ENCODE assay signal across 13 cellular contexts in the genomic region with DNA sequence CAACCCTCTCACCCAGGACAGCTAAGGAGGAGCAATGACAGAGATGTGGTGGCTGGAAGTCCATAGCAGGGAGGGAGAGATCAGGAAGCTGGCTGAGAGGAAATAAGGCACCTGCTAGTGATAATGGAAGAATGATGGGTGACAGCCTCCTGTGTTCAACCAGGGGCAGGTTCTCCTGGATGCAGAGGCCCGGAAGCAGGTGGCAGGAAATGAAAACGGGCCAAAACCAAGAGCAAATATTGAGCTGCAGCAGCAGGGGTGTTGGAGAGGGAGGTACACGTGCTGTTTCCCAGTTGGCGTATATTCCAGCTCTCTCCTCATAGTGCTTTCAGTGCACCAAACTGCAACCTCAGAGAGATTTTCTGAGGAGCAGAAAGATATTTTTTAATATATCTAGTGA.
DNase-seq lines count a peak whose midpoint lies in the region; ATAC-seq and TF ChIP-seq lines count a peak whose summit lies in the region.
"Had no signal": no experiment of that assay in that cellular context is flagged by ENCODE, and none has a peak within 500 bp of the region (broad histone marks: within the 10 kb centered on the region; RNA-seq: fewer than 3 reads in every experiment).

No MANE protein-coding gene starts in this region.

- H3K27ac Mint-ChIP-seq in CD4-positive, alpha-beta memory T cell = peak overlapping the region in 4 of 7 donors; percentile 12 to 63 (median 27)
- peak overlapping the region; percentile 9 for H3K27ac Mint-ChIP-seq in dendritic cell treated with granulocyte-macrophage colony-stimulating factor and Interleukin-4, amounts not matched to agents 40 ng/mL and 50 ng/mL, for 4 days
- H3K27ac Mint-ChIP-seq: effector memory CD8-positive, alpha-beta T cell; naive B cell; stimulated activated memory B cell treated with anti-CD40 and anti-IgM and Interleukin-4, amounts not matched to agents 10 μg/mL and 1 μg/mL and 100 μg/mL, for 72 hours had no signal

- CTCF ChIA-PET in CD4-positive, alpha-beta memory T cell (lab: Charles Lee; ENCODE audit: partially characterized antibody) = interaction anchor here (1.3 to 2.1 kb wide), 2 partner anchors 14 to 17 kb away, joined by 3 to 7 read pairs; no protein-coding TSS in a partner anchor

- intact Hi-C loops in CD4-positive, alpha-beta memory T cell (cut with micrococcal nuclease) = no loop called here
- intact Hi-C loops in dendritic cell treated with granulocyte-macrophage colony-stimulating factor and Interleukin-4, amounts not matched to agents 40 ng/mL and 50 ng/mL, for 4 days (cut with micrococcal nuclease) = no loop called here

- no peak overlapping the region for H2AFZ ChIP-seq in hepatocyte

- H3K4me3 Mint-ChIP-seq in CD4-positive, alpha-beta memory T cell = peak overlapping the region in 3 of 8 donors; percentile 13 to 26 (median 14)
- no peak overlapping the region for H3K4me3 Mint-ChIP-seq in dendritic cell treated with granulocyte-macrophage colony-stimulating factor and Interleukin-4, amounts not matched to agents 40 ng/mL and 50 ng/mL, for 4 days
- H3K4me3 Mint-ChIP-seq: effector memory CD8-positive, alpha-beta T cell; stimulated activated memory B cell treated with anti-CD40 and anti-IgM and Interleukin-4, amounts not matched to agents 10 μg/mL and 1 μg/mL and 100 μg/mL, for 72 hours had no signal

- no peak overlapping the region for H3K27ac ChIP-seq in CD4-positive, alpha-beta memory T cell (ENCODE audit: low read depth, low read length)
- no peak overlapping the region for H3K27ac ChIP-seq in hepatocyte

- H3K79me2 ChIP-seq in hepatocyte = no peaks in the 10 kb centered on the region

- no peaks in the 10 kb centered on the region for H3K36me3 ChIP-seq in CD4-positive, alpha-beta memory T cell (ENCODE audit: insufficient read depth, low read length)
- H3K36me3 ChIP-seq in hepatocyte (replicated peaks; ENCODE audit: insufficient read depth, low read depth) = no peaks in the 10 kb centered on the region

- H3K36me3 Mint-ChIP-seq in CD4-positive, alpha-beta memory T cell = no peaks in the 10 kb centered on the region
- no peaks in the 10 kb centered on the region for H3K36me3 Mint-ChIP-seq in dendritic cell treated with granulocyte-macrophage colony-stimulating factor and Interleukin-4, amounts not matched to agents 40 ng/mL and 50 ng/mL, for 4 days (ENCODE audit: low read depth)
- H3K36me3 Mint-ChIP-seq: naive B cell; stimulated activated memory B cell treated with anti-CD40 and anti-IgM and Interleukin-4, amounts not matched to agents 10 μg/mL and 1 μg/mL and 100 μg/mL, for 72 hours had no signal

- peaks cover 7 to 19% (median 10%) of the 10 kb centered on the region in 4 donors for H3K4me1 Mint-ChIP-seq in CD4-positive, alpha-beta memory T cell
- peaks cover 7% of the 10 kb centered on the region for H3K4me1 Mint-ChIP-seq in dendritic cell treated with granulocyte-macrophage colony-stimulating factor and Interleukin-4, amounts not matched to agents 40 ng/mL and 50 ng/mL, for 4 days (ENCODE audit: low read depth)

- no peaks in the 10 kb centered on the region for H3K27me3 Mint-ChIP-seq in CD4-positive, alpha-beta memory T cell
- H3K27me3 Mint-ChIP-seq in dendritic cell treated with granulocyte-macrophage colony-stimulating factor and Interleukin-4, amounts not matched to agents 40 ng/mL and 50 ng/mL, for 4 days = peaks cover 3% of the 10 kb centered on the region
- H3K27me3 Mint-ChIP-seq: effector memory CD8-positive, alpha-beta T cell; naive B cell; stimulated activated memory B cell treated with anti-CD40 and anti-IgM and Interleukin-4, amounts not matched to agents 10 μg/mL and 1 μg/mL and 100 μg/mL, for 72 hours had no signal

- no peaks in the 10 kb centered on the region for H3K9me3 ChIP-seq in CD4-positive, alpha-beta memory T cell (ENCODE audit: control insufficient read depth in 1 of 2, low read length in 2 of 2)
- H3K9me3 ChIP-seq in hepatocyte (ENCODE audit: low read depth) = no peaks in the 10 kb centered on the region

- H3K4me1 ChIP-seq in CD4-positive, alpha-beta memory T cell (ENCODE audit: insufficient read depth, low read length) = peaks cover 11% of the 10 kb centered on the region
- H3K4me1 ChIP-seq in hepatocyte (ENCODE audit: insufficient read depth) = no peaks in the 10 kb centered on the region

- POLR2A ChIA-PET in CD4-positive, alpha-beta memory T cell (lab: Charles Lee; ENCODE audit: partially characterized antibody) = interaction anchor here (1.0 to 1.4 kb wide), 2 partner anchors 39 to 51 kb away, joined by 3 to 6 read pairs; no protein-coding TSS in a partner anchor

- H3K4me2 ChIP-seq in hepatocyte = no peak overlapping the region

- no peak for TF ChIP-seq RAD21 in Ishikawa (IDR thresholded peaks at IDR 0.05; ENCODE audit: low read depth)

- TF ChIP-seq CTCF in hepatocyte (IDR thresholded peaks at IDR 0.05; ENCODE audit: poor library complexity) = no peak

- no peak overlapping the region for H3K4me3 ChIP-seq in CD4-positive, alpha-beta memory T cell (ENCODE audit: low read length in 2 of 2)
- H3K4me3 ChIP-seq in hepatocyte = no peak overlapping the region

- 68% methylated on average over 4 of the region's 4 CpGs for WGBS in hepatocyte (ENCODE audit: low lambda C conversion rate, missing lambda C conversion rate)

- ATAC-seq in GM19328 (IDR thresholded peaks at IDR 0.05; ENCODE audit: unreplicated experiment) = no peak
- ATAC-seq: effector memory CD8-positive, alpha-beta T cell; stimulated activated memory B cell treated with anti-CD40 and anti-IgM and Interleukin-4, amounts not matched to agents 10 μg/mL and 1 μg/mL and 100 μg/mL, for 72 hours had no signal

- DNase-seq in CD4-positive, alpha-beta memory T cell = peak in 2 of 5 donors; percentile 9 to 13
- DNase-seq in NCI-H345 (lab: John Stamatoyannopoulos, UW) = peak; percentile 90
- no peak for DNase-seq in iPS-NIHi11 (ENCODE audit: low spot score)
- no peak for DNase-seq in NCI-H2227 (lab: John Stamatoyannopoulos, UW; ENCODE audit: unreplicated experiment)
- no peak for DNase-seq in hepatocyte (ENCODE audit: low spot score)
- DNase-seq: H7; naive B cell; stimulated activated CD4-positive, alpha-beta T cell treated with anti-CD3 and anti-CD28 coated beads, Interleukin-12 subunit alpha, Interleukin-12 subunit beta, amount 100 ng/mL, for 4 hours had no signal

- no peaks in the 10 kb centered on the region for H3K27me3 ChIP-seq in CD4-positive, alpha-beta memory T cell (ENCODE audit: insufficient read depth, low read length)
- H3K27me3 ChIP-seq in hepatocyte = no peaks in the 10 kb centered on the region

- no peaks in the 10 kb centered on the region for H3K9me2 ChIP-seq in hepatocyte (replicated peaks; ENCODE audit: insufficient read depth)

- no peak; the same call in 1 of the 2 replicates for TF ChIP-seq EP300 in Ishikawa (IDR thresholded peaks at IDR 0.05; ENCODE audit: borderline replicate concordance)

- H3K9me3 Mint-ChIP-seq in CD4-positive, alpha-beta memory T cell = no peaks in the 10 kb centered on the region
- no peaks in the 10 kb centered on the region for H3K9me3 Mint-ChIP-seq in dendritic cell treated with granulocyte-macrophage colony-stimulating factor and Interleukin-4, amounts not matched to agents 40 ng/mL and 50 ng/mL, for 4 days
- H3K9me3 Mint-ChIP-seq: effector memory CD8-positive, alpha-beta T cell; naive B cell; stimulated activated memory B cell treated with anti-CD40 and anti-IgM and Interleukin-4, amounts not matched to agents 10 μg/mL and 1 μg/mL and 100 μg/mL, for 72 hours had no signal

- no peaks in the 10 kb centered on the region for H4K20me1 ChIP-seq in hepatocyte (ENCODE audit: insufficient read depth, poor library complexity, severe bottlenecking)

TF ChIP-seq in Ishikawa, 13 proteins besides CTCF, POLR2A, EP300 and RAD21:
- TF ChIP-seq NFIC (IDR thresholded peaks at IDR 0.05) (no peak), EGR1 (IDR thresholded peaks at IDR 0.05) (no peak), ZBTB7A (IDR thresholded peaks at IDR 0.05; ENCODE audit: low read depth) (no peak), YY1 (IDR thresholded peaks at IDR 0.05; ENCODE audit: low read depth) (no peak), TAF1 (IDR thresholded peaks at IDR 0.05; ENCODE audit: low read depth) (no peak), CEBPB (IDR thresholded peaks at IDR 0.05) (no peak)
- TF ChIP-seq, protein P1, sequence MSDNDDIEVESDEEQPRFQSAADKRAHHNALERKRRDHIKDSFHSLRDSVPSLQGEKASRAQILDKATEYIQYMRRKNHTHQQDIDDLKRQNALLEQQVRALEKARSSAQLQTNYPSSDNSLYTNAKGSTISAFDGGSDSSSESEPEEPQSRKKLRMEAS (IDR thresholded peaks at IDR 0.05) = 0 out of 2 replicates have a peak, but pooled peaks have one; percentile 35
